In genomic region chr7:141710301-141710700, GRCh38 we compare ENCODE assay signal across 20 cellular contexts. TPM values are rescaled to one million over a fixed set of nuclear protein-coding genes. Genes with fewer than 3 reads are reported as not detected.
DNase-seq lines count a peak whose midpoint lies in the region; ATAC-seq and TF ChIP-seq lines count a peak whose summit lies in the region.
"Had no signal": no experiment of that assay in that cellular context is flagged by ENCODE, and none has a peak within 500 bp of the region (broad histone marks: within the 10 kb centered on the region; RNA-seq: fewer than 3 reads in every experiment).

No MANE protein-coding gene starts in this region.

- H2AFZ ChIP-seq in OCI-LY7 (ENCODE audit: low read length), result no peak overlapping the region
- H2AFZ ChIP-seq: GM23248 had no signal

- H3K27ac ChIP-seq in left ventricle myocardium inferior (replicated peaks) (no peak overlapping the region), right atrium auricular region (no peak overlapping the region), OCI-LY7 (ENCODE audit: low read depth, low read length, poor library complexity, severe bottlenecking) (no peak overlapping the region), epithelial cell of prostate (peak overlapping the region; percentile 59)
- H3K27ac ChIP-seq: GM23248, HL-60 had no signal

- H3K9me2 ChIP-seq in OCI-LY7 (ENCODE audit: insufficient read depth, low read length), result no peaks in the 10 kb centered on the region

- H3K4me3 ChIP-seq in left ventricle myocardium inferior, result no peak overlapping the region
- H3K4me3 ChIP-seq in right atrium auricular region, result no peak overlapping the region
- no peak overlapping the region for H3K4me3 ChIP-seq in OCI-LY7 (ENCODE audit: low read depth, low read length, poor library complexity, severe bottlenecking)
- H3K4me3 ChIP-seq: GM23248 had no signal

- CTCF ChIA-PET in OCI-LY7 (lab: Charles Lee; ENCODE audit: unreplicated experiment), result no interaction called here

- intact Hi-C loops in left ventricle myocardium inferior (cut with micrococcal nuclease) (no loop called here), OCI-LY7 (cut with micrococcal nuclease; ENCODE audit: unreplicated experiment) (no loop called here)

- H3K4me2 ChIP-seq in OCI-LY7 (ENCODE audit: low read length), result no peak overlapping the region

- POLR2A ChIA-PET in OCI-LY7 (lab: Charles Lee), result interaction anchor here (0.5 kb wide), 1 partner anchor 1037 kb away, joined by 4 read pairs; no protein-coding TSS in a partner anchor

- H4K20me1 ChIP-seq in OCI-LY7 (ENCODE audit: insufficient read depth, low read length), result no peaks in the 10 kb centered on the region

- no peaks in the 10 kb centered on the region for H3K9me3 ChIP-seq in left ventricle myocardium inferior (replicated peaks)
- no peaks in the 10 kb centered on the region for H3K9me3 ChIP-seq in right atrium auricular region
- H3K9me3 ChIP-seq in OCI-LY7 (ENCODE audit: low read length), result no peaks in the 10 kb centered on the region

- peak; percentile 20 for TF ChIP-seq CTCF in left ventricle myocardium inferior (IDR thresholded peaks at IDR 0.05; ENCODE audit: borderline replicate concordance)
- TF ChIP-seq CTCF in right atrium auricular region (IDR thresholded peaks at IDR 0.05), result no peak
- 0 out of 2 replicates have a peak, but pooled peaks have one; percentile 24 for TF ChIP-seq CTCF in OCI-LY7 (conservative IDR thresholded peaks at IDR 0.05; ENCODE audit: low read length)

- H3K4me1 ChIP-seq in left ventricle myocardium inferior (no peaks in the 10 kb centered on the region), right atrium auricular region (no peaks in the 10 kb centered on the region), OCI-LY7 (ENCODE audit: insufficient read depth, low read length, poor library complexity, severe bottlenecking) (no peaks in the 10 kb centered on the region)

- BruUV-seq in OCI-LY7 (replicated peaks; lab: Mats Ljungman, UMichigan), result no TSS peak

- no peak for ATAC-seq in GM18858 (IDR thresholded peaks at IDR 0.05; ENCODE audit: unreplicated experiment)

- no peaks in the 10 kb centered on the region for H3K36me3 ChIP-seq in left ventricle myocardium inferior
- H3K36me3 ChIP-seq in right atrium auricular region, result no peaks in the 10 kb centered on the region
- H3K36me3 ChIP-seq in OCI-LY7 (ENCODE audit: insufficient read depth, low read length), result no peaks in the 10 kb centered on the region

- no peaks in the 10 kb centered on the region for H3K27me3 ChIP-seq in left ventricle myocardium inferior (ENCODE audit: low read depth)
- H3K27me3 ChIP-seq in right atrium auricular region, result no peaks in the 10 kb centered on the region

- no peak for DNase-seq in left ventricle myocardium inferior
- no peak for DNase-seq in right atrium auricular region (ENCODE audit: low spot score)
- no peak for DNase-seq in OCI-LY7 (ENCODE audit: low spot score)
- DNase-seq in epithelial cell of prostate (ENCODE audit: low read depth, low spot score), result no peak
- no peak for DNase-seq in NCI-H82 (lab: John Stamatoyannopoulos, UW)
- no peak for DNase-seq in NCI-H1092 (lab: John Stamatoyannopoulos, UW)
- no peak for DNase-seq in hippocampal formation (lab: John Stamatoyannopoulos, UW)
- DNase-seq: Calu3, DMS79 treated with DMSO at 0.1 percent for 48 hours, GDM1, GM23248, HFFc6, KBM-7, NCI-H1105 treated with DMSO at 0.1 percent for 48 hours, NCI-H187, NCI-H774, SHP77 had no signal

- H3K79me2 ChIP-seq in OCI-LY7 (ENCODE audit: insufficient read depth, low read depth, low read length), result no peaks in the 10 kb centered on the region

RNA-seq across cellular contexts. Expression of gene WEE2, which starts 2.1 kb away (rescaled TPM):
- total RNA-seq in left ventricle myocardium inferior (not detected), right atrium auricular region (not detected), OCI-LY7 (2022) (not detected in 2 replicates)
- not detected in 2 replicates for total RNA-seq in OCI-LY7 (2014; rRNA removed; shearing (Covaris generic))
- total RNA-seq: Calu3, GM23248, HFFc6, MCF 10A had no signal

RNA-seq across cellular contexts. Expression of gene DENND11, which starts 8.3 kb away (rescaled TPM):
- total RNA-seq in left ventricle myocardium inferior (8.5 TPM), right atrium auricular region (10 to 100 TPM in 1 of 2 donors, 1 to 10 TPM in 1; 6.5 to 10.6 TPM), OCI-LY7 (2022) (9.7 and 9.9 TPM in 2 replicates)
- 3.8 and 4.9 TPM in 2 replicates for total RNA-seq in OCI-LY7 (2014; rRNA removed; shearing (Covaris generic))

RNA-seq across cellular contexts. Expression of gene SSBP1, which starts 27.9 kb away (rescaled TPM):
- total RNA-seq in left ventricle myocardium inferior (83.8 TPM), right atrium auricular region (100 to 1,000 TPM; 102 to 119 TPM), OCI-LY7 (2022) (157 and 178 TPM in 2 replicates)
- total RNA-seq in OCI-LY7 (2014; rRNA removed; shearing (Covaris generic)), result 177 and 235 TPM in 2 replicates

RNA-seq across cellular contexts. Expression of gene TAS2R3, which starts 53.6 kb away (rescaled TPM):
- total RNA-seq in left ventricle myocardium inferior (0.41 TPM), right atrium auricular region (not detected), OCI-LY7 (2022) (1.5 and 2.4 TPM in 2 replicates)
- 2.5 and 3.8 TPM in 2 replicates for total RNA-seq in OCI-LY7 (2014; rRNA removed; shearing (Covaris generic))
- total RNA-seq: GM23248 had no signal

Comparison
In these comparisons a context has a peak if more than half of its experiments do, and no peak if none do; other contexts are left out.
1. CTCF ChIP-seq: peak in left ventricle myocardium inferior (single experiment) and OCI-LY7 (single experiment); none in right atrium auricular region (0 of 2).